Comparison of ENCODE assay signal across 8 cellular contexts in the genomic region with DNA sequence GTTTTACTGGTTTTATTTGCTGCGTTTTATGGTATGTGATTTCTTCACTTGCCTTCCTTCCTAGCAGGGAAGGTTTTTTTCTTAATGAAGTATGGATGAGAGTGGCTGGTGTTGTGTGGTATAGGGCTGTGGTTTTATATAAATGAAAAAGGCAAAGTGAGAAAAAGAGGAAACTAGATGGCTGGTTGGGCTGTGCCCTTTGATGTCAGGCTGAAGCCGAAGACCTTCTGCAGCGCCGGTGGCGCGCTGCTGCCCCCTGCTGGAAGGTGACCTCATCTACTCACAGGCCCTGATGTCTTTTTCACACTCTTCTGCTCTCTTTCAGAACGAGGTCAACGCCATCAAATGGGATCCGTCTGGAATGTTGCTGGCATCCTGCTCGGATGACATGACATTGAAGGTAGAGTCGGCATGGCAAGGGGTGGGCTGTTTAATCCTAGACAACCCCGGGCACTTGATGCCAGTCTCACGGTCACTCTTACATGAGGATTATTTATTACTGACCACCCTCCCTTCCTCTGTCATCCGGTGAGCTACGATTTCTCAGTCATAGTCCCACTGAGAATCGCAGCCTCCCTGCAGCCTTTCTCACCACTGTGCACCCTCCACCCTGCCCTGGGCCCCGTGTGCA. TPM values are rescaled to one million over a fixed set of nuclear protein-coding genes. Genes with fewer than 3 reads are reported as not detected.
DNase-seq lines count a peak whose midpoint lies in the region; ATAC-seq and TF ChIP-seq lines count a peak whose summit lies in the region.

No MANE protein-coding gene starts in this region.

- H3K27ac Mint-ChIP-seq in WTC11 = no peak overlapping the region

- TF ChIP-seq CTCF in WTC11 (IDR thresholded peaks at IDR 0.05) (peak; percentile 70), breast epithelium (IDR thresholded peaks at IDR 0.05) (peak in 2 of 3 donors; percentile 72 to 74)

- no peaks in the 10 kb centered on the region for H3K4me1 ChIP-seq in breast epithelium

- peak; percentile 3 for DNase-seq in NK-92 treated with Interleukin-12 subunit alpha and Interleukin-12 subunit beta, amount 100 ng/mL, for 24 hours (lab: John Stamatoyannopoulos, UW)
- DNase-seq in NK-92 (lab: John Stamatoyannopoulos, UW; ENCODE audit: unreplicated experiment) (no peak), NCI-H2107 treated with DMSO at 0.1 percent for 48 hours (lab: John Stamatoyannopoulos, UW; ENCODE audit: unreplicated experiment) (peak; percentile 84), WTC11 (ENCODE audit: low spot score) (peak; percentile 73), breast epithelium (ENCODE audit: low spot score in 2 of 2) (peak; percentile 52 to 56), iris pigment epithelial cell (ENCODE audit: low read depth) (peak; percentile 46)
- peak; percentile 39 to 56 for DNase-seq in stimulated activated CD4-positive, alpha-beta T cell treated with anti-CD3 and anti-CD28 coated beads, Interleukin-1b, Interleukin-23, amount 100 ng/mL, for 1 hour (ENCODE audit: low read depth in 2 of 2)

- no peaks in the 10 kb centered on the region for H3K9me3 Mint-ChIP-seq in WTC11

- peaks cover 0 to 4% of the 10 kb centered on the region in 2 donors for H3K27me3 ChIP-seq in breast epithelium

- peak; percentile 93 for ATAC-seq in HG02885 (IDR thresholded peaks at IDR 0.05; ENCODE audit: poor library complexity, unreplicated experiment)
- peak; percentile 79 for ATAC-seq in WTC11

- intact Hi-C loops in breast epithelium (cut with DNase I; ENCODE audit: low total_unique reads) = loop anchor here (5.0 kb wide), 2 partner anchors 1287 to 1737 kb away; no protein-coding TSS in a partner anchor

- POLR2A ChIA-PET in WTC11 (lab: Charles Lee) = no interaction called here

- CTCF ChIA-PET in WTC11 (lab: Charles Lee) = interaction anchor here (0.7 to 1.4 kb wide), 2 partner anchors 9 to 17 kb away, joined by 3 to 7 read pairs; no protein-coding TSS in a partner anchor

- no peak for TF ChIP-seq POLR2A in breast epithelium (IDR thresholded peaks at IDR 0.05)

- H3K4me3 Mint-ChIP-seq in WTC11 = no peak overlapping the region

- no peaks in the 10 kb centered on the region for H3K27me3 Mint-ChIP-seq in WTC11 (ENCODE audit: low read depth)

- peaks cover 7% of the 10 kb centered on the region for H3K4me1 Mint-ChIP-seq in WTC11

- H3K4me3 ChIP-seq in breast epithelium = no peak overlapping the region

- H3K36me3 ChIP-seq in breast epithelium = no peaks in the 10 kb centered on the region

- no peak overlapping the region for H3K27ac ChIP-seq in breast epithelium

- H3K9me3 ChIP-seq in breast epithelium = peaks cover 9 to 12% of the 10 kb centered on the region in 2 donors

- H3K36me3 Mint-ChIP-seq in WTC11 = peaks cover 36% of the 10 kb centered on the region

TF ChIP-seq in WTC11, 78 proteins besides CTCF, POLR2A, EP300 and RAD21:
- TF ChIP-seq NFATC4 (CRISPR knock-in tag; IDR thresholded peaks at IDR 0.05) = no peak
- TF ChIP-seq ZNF423 (CRISPR knock-in tag; IDR thresholded peaks at IDR 0.05) = no peak
- no peak for TF ChIP-seq CBFB (CRISPR knock-in tag; IDR thresholded peaks at IDR 0.05; ENCODE audit: low read depth)
- no peak for TF ChIP-seq USF2 (CRISPR knock-in tag; IDR thresholded peaks at IDR 0.05)
- no peak for TF ChIP-seq JUN (CRISPR knock-in tag; IDR thresholded peaks at IDR 0.05)
- TF ChIP-seq ZNF396 (CRISPR knock-in tag; IDR thresholded peaks at IDR 0.05; ENCODE audit: borderline replicate concordance) = no peak
- TF ChIP-seq ZSCAN18 (CRISPR knock-in tag; IDR thresholded peaks at IDR 0.05) = no peak
- no peak for TF ChIP-seq RELA (CRISPR knock-in tag; IDR thresholded peaks at IDR 0.05; ENCODE audit: borderline replicate concordance)
- no peak for TF ChIP-seq RORB (CRISPR knock-in tag; IDR thresholded peaks at IDR 0.05)
- TF ChIP-seq, protein P1, sequence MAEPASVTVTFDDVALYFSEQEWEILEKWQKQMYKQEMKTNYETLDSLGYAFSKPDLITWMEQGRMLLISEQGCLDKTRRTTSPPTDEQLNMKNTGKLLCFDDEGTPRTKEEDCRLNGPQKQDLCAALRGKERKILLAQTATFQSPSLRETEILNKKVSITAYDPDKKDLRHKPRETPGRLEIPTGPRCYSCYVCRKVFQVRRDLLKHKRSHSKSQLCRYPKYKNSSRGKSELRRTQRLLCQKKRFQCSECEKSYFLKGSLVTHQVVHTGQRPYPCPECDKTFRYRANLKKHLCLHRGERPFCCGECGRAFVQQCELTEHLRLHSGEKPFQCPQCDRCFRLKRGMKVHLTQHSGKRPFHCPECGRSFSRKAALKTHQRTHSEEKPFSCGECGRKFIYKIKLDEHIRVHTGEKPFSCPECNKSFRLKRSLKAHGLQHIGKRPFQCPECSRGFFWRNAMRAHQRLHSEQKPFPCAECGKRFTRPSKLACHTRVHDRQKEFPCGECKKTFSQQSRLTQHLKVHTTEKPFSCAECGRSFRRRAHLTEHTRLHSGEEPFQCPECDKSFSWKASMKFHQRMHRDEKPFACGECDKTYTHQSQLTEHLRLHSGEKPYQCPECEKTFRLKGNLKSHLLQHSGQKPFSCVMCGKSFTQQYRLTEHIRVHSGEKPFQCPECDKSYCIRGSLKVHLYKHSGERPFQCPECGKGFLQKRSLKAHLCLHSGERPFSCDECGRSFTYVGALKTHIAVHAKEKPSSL (CRISPR knock-in tag; conservative IDR thresholded peaks at IDR 0.05) = no peak
- TF ChIP-seq ARID4B (CRISPR knock-in tag; IDR thresholded peaks at IDR 0.05; ENCODE audit: borderline replicate concordance) = no peak
- no peak for TF ChIP-seq TEAD4 (CRISPR knock-in tag; IDR thresholded peaks at IDR 0.05)
- TF ChIP-seq PRRX2 (CRISPR knock-in tag; IDR thresholded peaks at IDR 0.05) = no peak
- no peak for TF ChIP-seq KAT7 (CRISPR knock-in tag; IDR thresholded peaks at IDR 0.05; ENCODE audit: borderline replicate concordance)
- TF ChIP-seq ZNF317 (CRISPR knock-in tag; IDR thresholded peaks at IDR 0.05; ENCODE audit: borderline replicate concordance, low read depth) = no peak
- TF ChIP-seq, protein P2, sequence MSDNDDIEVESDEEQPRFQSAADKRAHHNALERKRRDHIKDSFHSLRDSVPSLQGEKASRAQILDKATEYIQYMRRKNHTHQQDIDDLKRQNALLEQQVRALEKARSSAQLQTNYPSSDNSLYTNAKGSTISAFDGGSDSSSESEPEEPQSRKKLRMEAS (CRISPR knock-in tag; IDR thresholded peaks at IDR 0.05) = no peak
- no peak for TF ChIP-seq ZBTB21 (CRISPR knock-in tag; IDR thresholded peaks at IDR 0.05; ENCODE audit: borderline replicate concordance)
- TF ChIP-seq MYBL2 (CRISPR knock-in tag; IDR thresholded peaks at IDR 0.05) = no peak

RNA-seq across cellular contexts. Expression of gene GPR143, which starts 56.6 kb away (rescaled TPM):
- 11.7 to 18.3 TPM (median 14.0 TPM) in 3 replicates for total RNA-seq in WTC11 (2021)
- 1 to 10 TPM in 2 of 3 donors, not detected in 1; 3.4 to 3.6 TPM for total RNA-seq in breast epithelium
